In genomic region chr20:36839150-36839549, GRCh38 we compare ENCODE assay signal across 17 cellular contexts. TPM values are rescaled to one million over a fixed set of nuclear protein-coding genes. Genes with fewer than 3 reads are reported as not detected.
"Had no signal": no experiment of that assay in that cellular context is flagged by ENCODE, and none has a peak within 500 bp of the region (broad histone marks: within the 10 kb centered on the region; RNA-seq: fewer than 3 reads in every experiment).

No MANE protein-coding gene starts in this region.

- H3K27me3 ChIP-seq: right atrium auricular region, suprapubic skin, upper lobe of left lung had no signal

- H3K27ac Mint-ChIP-seq: activated CD8-positive, alpha-beta T cell treated with anti-CD3 and anti-CD28 coated beads for 36 hours; activated naive CD8-positive, alpha-beta T cell treated with anti-CD3 and anti-CD28 coated beads for 36 hours; naive thymus-derived CD4-positive, alpha-beta T cell had no signal

- FAIRE-seq: frontal cortex, islet of Langerhans, small intestine had no signal

- H3K27ac ChIP-seq: right atrium auricular region, suprapubic skin, upper lobe of left lung had no signal

- H3K9me3 ChIP-seq: right atrium auricular region, suprapubic skin, upper lobe of left lung had no signal

- H3K36me3 Mint-ChIP-seq: naive thymus-derived CD4-positive, alpha-beta T cell had no signal

- H3K4me3 ChIP-seq: lung, right atrium auricular region, suprapubic skin, upper lobe of left lung had no signal

- H3K27me3 Mint-ChIP-seq: activated CD8-positive, alpha-beta T cell treated with anti-CD3 and anti-CD28 coated beads for 36 hours; activated naive CD8-positive, alpha-beta T cell treated with anti-CD3 and anti-CD28 coated beads for 36 hours; naive thymus-derived CD4-positive, alpha-beta T cell had no signal

- DNase-seq: activated CD4-positive, CD25-positive, alpha-beta regulatory T cell treated with anti-CD3 and anti-CD28 coated beads, Interleukin-2, amount 50 U/mL, for 72 hours; activated CD8-positive, alpha-beta T cell treated with anti-CD3 and anti-CD28 coated beads for 36 hours; activated gamma-delta T cell; activated naive CD8-positive, alpha-beta T cell treated with anti-CD3 and anti-CD28 coated beads for 36 hours; activated T-cell treated with anti-CD3 and anti-CD28 coated beads, Interleukin-2, amount 50 U/mL, for 48 hours; dermis blood vessel endothelial cell; naive thymus-derived CD4-positive, alpha-beta T cell; small intestine; stimulated activated CD4-positive, alpha-beta T cell treated with anti-CD3 and anti-CD28 coated beads, Interleukin-4, amount 100 ng/mL, for 24 hours; stimulated activated naive CD8-positive, alpha-beta T cell treated with anti-CD3 and anti-CD28 coated beads, Interleukin-15, Interleukin-2, amounts not matched to agents 100 U/mL and 50 U/mL, for 24 hours; T-helper 9 cell had no signal

- H3K9me3 Mint-ChIP-seq: activated CD8-positive, alpha-beta T cell treated with anti-CD3 and anti-CD28 coated beads for 36 hours; activated naive CD8-positive, alpha-beta T cell treated with anti-CD3 and anti-CD28 coated beads for 36 hours; naive thymus-derived CD4-positive, alpha-beta T cell had no signal

- ATAC-seq: activated CD8-positive, alpha-beta T cell treated with anti-CD3 and anti-CD28 coated beads for 36 hours; naive thymus-derived CD4-positive, alpha-beta T cell; stimulated activated naive CD8-positive, alpha-beta T cell treated with anti-CD3 and anti-CD28 coated beads, Interleukin-15, Interleukin-2, amounts not matched to agents 100 U/mL and 50 U/mL, for 24 hours had no signal

- H3K4me3 Mint-ChIP-seq: activated CD8-positive, alpha-beta T cell treated with anti-CD3 and anti-CD28 coated beads for 36 hours; activated naive CD8-positive, alpha-beta T cell treated with anti-CD3 and anti-CD28 coated beads for 36 hours; naive thymus-derived CD4-positive, alpha-beta T cell had no signal

RNA-seq across cellular contexts. Expression of gene TLDC2, which starts 36.8 kb away (rescaled TPM):
- total RNA-seq: activated CD8-positive, alpha-beta T cell treated with anti-CD3 and anti-CD28 coated beads for 36 hours; activated naive CD8-positive, alpha-beta T cell treated with anti-CD3 and anti-CD28 coated beads for 36 hours; suprapubic skin had no signal
